ENCODE assay signal across 31 cellular contexts in the genomic region with DNA sequence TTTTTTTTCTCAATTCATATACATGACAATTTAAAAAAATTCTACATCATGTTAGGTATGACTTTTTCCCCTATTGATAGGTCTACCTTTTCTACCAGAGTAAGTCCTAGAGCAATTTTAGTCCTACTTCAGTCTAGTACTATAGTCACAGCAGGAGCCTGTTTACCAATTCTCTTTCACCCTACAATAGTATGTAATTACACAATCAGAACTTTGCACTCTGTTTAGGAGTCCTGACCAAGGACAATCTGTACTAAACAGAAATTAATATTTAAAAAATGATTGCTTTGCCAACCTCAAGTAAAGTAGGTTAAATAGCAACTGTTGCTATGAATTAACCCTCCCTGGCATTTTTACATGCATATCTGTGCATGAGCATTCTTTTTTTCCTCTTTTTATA. TPM values are rescaled to one million over a fixed set of nuclear protein-coding genes. Genes with fewer than 3 reads are reported as not detected.
"Had no signal": no experiment of that assay in that cellular context is flagged by ENCODE, and none has a peak within 500 bp of the region (broad histone marks: within the 10 kb centered on the region; RNA-seq: fewer than 3 reads in every experiment).

No MANE protein-coding gene starts in this region.

- H3K36me3 ChIP-seq: esophagus squamous epithelium, heart right ventricle, ovary, tibial artery, uterus had no signal

- DNase-seq: caudate nucleus; cerebellar nuclear complex; cortex of kidney; effector CD8-positive, alpha-beta T cell; esophagus squamous epithelium; foreskin melanocyte; glutamatergic neuron; heart right ventricle; hippocampal formation; kidney glomerular epithelial cell; left colon; mammary epithelial cell; mesendoderm; natural killer cell; occipital lobe; ovary; stimulated activated CD4-positive, alpha-beta T cell treated with anti-CD3 and anti-CD28 coated beads, Interleukin-2, amount 100 ng/mL, for 24 hours; stimulated activated CD4-positive, alpha-beta T cell treated with anti-CD3 and anti-CD28 coated beads, Interleukin-4, amount 100 ng/mL, for 24 hours; stimulated activated naive CD4-positive, alpha-beta T cell treated with Interleukin-2 at 50 U/mL for 16 hours; substantia nigra; testis; tibial artery; uterus had no signal

- ATAC-seq: heart right ventricle; left colon; natural killer cell; sciatic nerve; stimulated activated effector memory CD8-positive, alpha-beta T cell treated with anti-CD3 and anti-CD28 coated beads, Interleukin-12 subunit alpha, Interleukin-12 subunit beta, amount 100 ng/mL, for 72 hours had no signal

- H3K27me3 ChIP-seq: ovary, testis, tibial artery, uterus had no signal

- H3K27ac ChIP-seq: esophagus squamous epithelium, heart right ventricle, ovary, testis, tibial artery, uterus had no signal

- FAIRE-seq: endothelial cell of umbilical vein had no signal

- H3K4me1 ChIP-seq: testis, tibial artery, uterus had no signal

- H3K4me3 ChIP-seq: esophagus squamous epithelium, heart right ventricle, ovary, testis, tibial artery, uterus had no signal

- H3K9me3 ChIP-seq: esophagus squamous epithelium, ovary, testis, tibial artery, uterus had no signal

RNA-seq across cellular contexts. Expression of a gene that starts 0.8 kb away (rescaled TPM):
- total RNA-seq: dermis microvascular lymphatic vessel endothelial cell, endothelial cell of umbilical vein, epithelial cell of proximal tubule, left colon, mammary epithelial cell, natural killer cell, occipital lobe, posterior vena cava, pulmonary artery endothelial cell had no signal
- polyA plus RNA-seq: endothelial cell of umbilical vein, mammary epithelial cell, neural cell, ovary had no signal
